8 cellular contexts compared by ENCODE assay signal in genomic region chr3:123960791-123961507, GRCh38. TPM values are rescaled to one million over a fixed set of nuclear protein-coding genes. Genes with fewer than 3 reads are reported as not detected.
DNase-seq lines count a peak whose midpoint lies in the region; ATAC-seq, FAIRE-seq and TF ChIP-seq lines count a peak whose summit lies in the region.

Gene CCDC14, minus strand, starts transcription at chr3:123961229. Its CDS starts 56 bp downstream, at chr3:123961173.

- H3K9me3 ChIP-seq in mononuclear cell (ENCODE audit: low read depth, low read length): no peaks in the 10 kb centered on the region

- peaks cover 4% of the 10 kb centered on the region for H3K4me1 ChIP-seq in mononuclear cell (ENCODE audit: insufficient read depth, low read length)

- no peaks in the 10 kb centered on the region for H3K27me3 ChIP-seq in mononuclear cell (ENCODE audit: insufficient read depth, low read length)

- H3K4me3 ChIP-seq in epithelial cell of esophagus (ENCODE audit: low read length) (peak within 1 kb of the TSS; percentile 92), mononuclear cell (ENCODE audit: low read length) (peak within 1 kb of the TSS; percentile 81)

- DNase-seq in D721Med (ENCODE audit: insufficient read length, low spot score) (peak; percentile 58), HuH-7.5 (ENCODE audit: low spot score) (peak; percentile 70), OCI-M1 (lab: John Stamatoyannopoulos, UW) (peak; percentile 96), activated T-cell treated with anti-CD3 and anti-CD28 coated beads for 1 hour (ENCODE audit: low read depth) (peak; percentile 55), epithelial cell of esophagus (ENCODE audit: low read depth) (peak; percentile 92)
- peak; percentile 72 to 78 for DNase-seq in stimulated activated CD8-positive, alpha-beta memory T cell treated with anti-CD3 and anti-CD28 coated beads, Interleukin-2, amount 100 ng/mL, for 48 hours (ENCODE audit: low read depth in 2 of 2)

- TF ChIP-seq CTCF in D721Med (IDR thresholded peaks at IDR 0.05; ENCODE audit: insufficient read depth, missing control alignments) (no peak), epithelial cell of esophagus (IDR thresholded peaks at IDR 0.05; ENCODE audit: insufficient read depth, low read depth, low read length, missing control alignments) (no peak)

- FAIRE-seq in D721Med (lab: Jason Lieb, UNC): no peak

- ATAC-seq in GM21515 (IDR thresholded peaks at IDR 0.05; ENCODE audit: unreplicated experiment): peak; percentile 81

RNA-seq across cellular contexts. Expression of gene CCDC14, which starts in this region (rescaled TPM):
- 28.0 TPM for total RNA-seq in mononuclear cell

Comparison
In these comparisons a context has a peak if more than half of its experiments do, and no peak if none do; other contexts are left out.
1. Peak in every context shown above with its lines: DNase-seq, ATAC-seq and H3K4me3 ChIP-seq.